10 cellular contexts compared by ENCODE assay signal in the genomic region with DNA sequence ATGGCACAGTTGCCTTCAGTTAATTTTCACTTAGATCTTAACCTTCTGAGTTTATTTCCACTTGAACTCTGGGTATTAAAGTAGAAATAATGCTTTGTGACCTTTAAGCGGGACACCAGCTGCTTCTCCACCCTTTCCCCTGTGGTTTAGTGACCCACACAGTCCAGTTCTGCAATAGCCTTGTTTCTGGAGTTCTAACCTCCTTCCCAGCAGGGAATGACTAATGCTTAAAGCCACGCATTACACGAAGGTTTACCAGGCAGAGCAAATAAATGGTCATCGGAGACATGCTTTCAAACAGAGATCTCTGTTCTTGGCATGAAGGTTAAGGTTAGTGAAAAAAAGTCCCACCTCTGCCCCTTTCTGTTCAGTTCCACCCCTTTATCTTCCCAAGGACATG. TPM values are rescaled to one million over a fixed set of nuclear protein-coding genes. Genes with fewer than 3 reads are reported as not detected.
DNase-seq lines count a peak whose midpoint lies in the region; ATAC-seq and TF ChIP-seq lines count a peak whose summit lies in the region.
"Had no signal": no experiment of that assay in that cellular context is flagged by ENCODE, and none has a peak within 500 bp of the region (broad histone marks: within the 10 kb centered on the region; RNA-seq: fewer than 3 reads in every experiment).

No MANE protein-coding gene starts in this region.

- peak overlapping the region; percentile 96 for H4K91ac ChIP-seq in trophoblast cell (ENCODE audit: low read depth, low read length)

- no peak overlapping the region for H3K23ac ChIP-seq in trophoblast cell (ENCODE audit: low read length)

- no peak overlapping the region for H3K4me2 ChIP-seq in trophoblast cell (ENCODE audit: low read length)

- H2BK12ac ChIP-seq in trophoblast cell (ENCODE audit: low read length) = no peak overlapping the region

- no peak overlapping the region for H2BK5ac ChIP-seq in trophoblast cell (ENCODE audit: low read depth, low read length, poor library complexity)

- WGBS in trophoblast cell (ENCODE audit: extremely low coverage, insufficient coverage, insufficient read length) = no CpG with 5 or more reads among the region's 4 CpGs

- peaks cover 6 to 45% of the 10 kb centered on the region in 2 donors for H3K4me1 ChIP-seq in ascending aorta
- H3K4me1 ChIP-seq in trophoblast cell (ENCODE audit: control insufficient read depth in 1 of 2, insufficient read depth in 2 of 2, low read length in 2 of 2) = peaks cover 9 to 21% of the 10 kb centered on the region in 2 experiments

- H3K14ac ChIP-seq in trophoblast cell (ENCODE audit: low read length) = no peak overlapping the region

- no peaks in the 10 kb centered on the region for H3K36me3 ChIP-seq in BJ (ENCODE audit: control insufficient read depth, insufficient read depth, low read length)
- no peaks in the 10 kb centered on the region for H3K36me3 ChIP-seq in ascending aorta
- H3K36me3 ChIP-seq in trophoblast cell (ENCODE audit: control insufficient read depth in 1 of 2, insufficient read depth in 2 of 2, low read length in 2 of 2) = no peaks in the 10 kb centered on the region

- H3K4ac ChIP-seq in trophoblast cell (ENCODE audit: low read depth, low read length) = no peak overlapping the region

- no peak for TF ChIP-seq CTCF in BJ (IDR thresholded peaks at IDR 0.05; ENCODE audit: insufficient read depth, low read depth, low read length)
- no peak for TF ChIP-seq CTCF in ascending aorta (IDR thresholded peaks at IDR 0.05)

- peaks cover 2% of the 10 kb centered on the region for H3K79me2 ChIP-seq in trophoblast cell (ENCODE audit: control insufficient read depth, insufficient read depth, low read length, poor library complexity)

- peak; percentile 79 for DNase-seq in BJ (ENCODE audit: low read depth)
- DNase-seq in ascending aorta (ENCODE audit: low spot score in 2 of 2) = peak in 1 of 2 donors; percentile 82
- DNase-seq in glomerular visceral epithelial cell (ENCODE audit: extremely low spot score) = peak; percentile 72
- peak in 1 of 2 donors; percentile 30 for DNase-seq in trophoblast cell
- no peak for DNase-seq in head of caudate nucleus
- no peak for DNase-seq in activated CD4-positive, alpha-beta T cell treated with anti-CD3 and anti-CD28 coated beads for 1 hour
- DNase-seq in NCI-H1105 treated with DMSO at 0.1 percent for 48 hours (lab: John Stamatoyannopoulos, UW) = no peak
- DNase-seq: T1000 had no signal

- intact Hi-C loops in ascending aorta (cut with DNase I) (loop anchor here (1.0 kb wide), 2 partner anchors 15 to 18 kb away; no protein-coding TSS in a partner anchor), head of caudate nucleus (cut with DNase I) (no loop called here)

- no peak overlapping the region for H2AFZ ChIP-seq in trophoblast cell (ENCODE audit: insufficient read depth, low read length, poor library complexity)

- CTCF ChIA-PET in BJ (lab: Yijun Ruan, JAX) = interaction anchor here (0.8 to 6.3 kb wide), 8 partner anchors 10 to 165 kb away, joined by 3 to 34 read pairs (median 8); no protein-coding TSS in a partner anchor

- POLR2A ChIA-PET in BJ (lab: Charles Lee) = interaction anchor here (0.9 to 1.2 kb wide), 3 partner anchors 8 to 11 kb away, joined by 3 to 6 read pairs (median 4); no protein-coding TSS in a partner anchor

- peak overlapping the region; percentile 94 for H2BK120ac ChIP-seq in trophoblast cell (ENCODE audit: insufficient read depth, low read length, poor library complexity)

- H3K9ac ChIP-seq in trophoblast cell (ENCODE audit: low read length) = no peak overlapping the region

- peaks cover 27% of the 10 kb centered on the region for H3K79me1 ChIP-seq in trophoblast cell (ENCODE audit: low read length)

- H2AK5ac ChIP-seq in trophoblast cell (ENCODE audit: low read length) = no peak overlapping the region

- no peak overlapping the region for H4K12ac ChIP-seq in trophoblast cell (ENCODE audit: low read depth, low read length)

- H3K18ac ChIP-seq in trophoblast cell (ENCODE audit: low read length) = no peak overlapping the region

- H3K27me3 ChIP-seq in BJ (ENCODE audit: control insufficient read depth, insufficient read depth, low read length) = no peaks in the 10 kb centered on the region
- H3K27me3 ChIP-seq in ascending aorta = no peaks in the 10 kb centered on the region
- H3K27me3 ChIP-seq in trophoblast cell (ENCODE audit: insufficient read depth, low read length) = no peaks in the 10 kb centered on the region

- H3K27ac ChIP-seq in ascending aorta (peak overlapping the region; percentile 92 to 96), trophoblast cell (ENCODE audit: low read depth, low read length) (no peak overlapping the region)

- H3K9me3 ChIP-seq in ascending aorta (no peaks in the 10 kb centered on the region), trophoblast cell (ENCODE audit: insufficient read depth, low read depth, low read length) (no peaks in the 10 kb centered on the region)

- no peak overlapping the region for H3K4me3 ChIP-seq in BJ (ENCODE audit: low read depth, low read length)
- no peak overlapping the region for H3K4me3 ChIP-seq in ascending aorta
- H3K4me3 ChIP-seq in trophoblast cell (ENCODE audit: low read depth, low read length) = no peak overlapping the region

- H4K8ac ChIP-seq in trophoblast cell (ENCODE audit: low read depth, low read length) = no peak overlapping the region

- ATAC-seq in GM18907 (IDR thresholded peaks at IDR 0.05; ENCODE audit: unreplicated experiment) = no peak

RNA-seq across cellular contexts. Expression of gene MEDAG, which starts 25.3 kb away (rescaled TPM):
- polyA plus RNA-seq in BJ (2011; rRNA removed) = 0.87 and 0.97 TPM in 2 replicates
- polyA minus RNA-seq in BJ (2011; rRNA and poly(A)+ RNA removed) = 0.31 and 0.43 TPM in 2 replicates
- total RNA-seq in ascending aorta = 98.8 TPM
- polyA plus RNA-seq in trophoblast cell (2013) = 0.58 and 0.63 TPM in 2 replicates
- total RNA-seq: NCI-H460 had no signal

RNA-seq across cellular contexts. Expression of gene TEX26, which starts 51.7 kb away (rescaled TPM):
- polyA plus RNA-seq in BJ (2011; rRNA removed) = not detected in 2 replicates
- not detected in 2 replicates for polyA minus RNA-seq in BJ (2011; rRNA and poly(A)+ RNA removed)
- not detected for total RNA-seq in ascending aorta
- 0.12 TPM in 1 of 2 replicates, not detected in the other for polyA plus RNA-seq in trophoblast cell (2013)
- total RNA-seq: NCI-H460 had no signal

Comparison
In these comparisons a context has a peak if more than half of its experiments do, and no peak if none do; other contexts are left out.
1. DNase-seq: peak in BJ (single experiment) and glomerular visceral epithelial cell (single experiment); none in head of caudate nucleus (0 of 42), activated CD4-positive, alpha-beta T cell treated with anti-CD3 and anti-CD28 coated beads for 1 hour (single experiment) and NCI-H1105 treated with DMSO at 0.1 percent for 48 hours (single experiment).